1 cellular context compared by ENCODE assay signal in the genomic region with DNA sequence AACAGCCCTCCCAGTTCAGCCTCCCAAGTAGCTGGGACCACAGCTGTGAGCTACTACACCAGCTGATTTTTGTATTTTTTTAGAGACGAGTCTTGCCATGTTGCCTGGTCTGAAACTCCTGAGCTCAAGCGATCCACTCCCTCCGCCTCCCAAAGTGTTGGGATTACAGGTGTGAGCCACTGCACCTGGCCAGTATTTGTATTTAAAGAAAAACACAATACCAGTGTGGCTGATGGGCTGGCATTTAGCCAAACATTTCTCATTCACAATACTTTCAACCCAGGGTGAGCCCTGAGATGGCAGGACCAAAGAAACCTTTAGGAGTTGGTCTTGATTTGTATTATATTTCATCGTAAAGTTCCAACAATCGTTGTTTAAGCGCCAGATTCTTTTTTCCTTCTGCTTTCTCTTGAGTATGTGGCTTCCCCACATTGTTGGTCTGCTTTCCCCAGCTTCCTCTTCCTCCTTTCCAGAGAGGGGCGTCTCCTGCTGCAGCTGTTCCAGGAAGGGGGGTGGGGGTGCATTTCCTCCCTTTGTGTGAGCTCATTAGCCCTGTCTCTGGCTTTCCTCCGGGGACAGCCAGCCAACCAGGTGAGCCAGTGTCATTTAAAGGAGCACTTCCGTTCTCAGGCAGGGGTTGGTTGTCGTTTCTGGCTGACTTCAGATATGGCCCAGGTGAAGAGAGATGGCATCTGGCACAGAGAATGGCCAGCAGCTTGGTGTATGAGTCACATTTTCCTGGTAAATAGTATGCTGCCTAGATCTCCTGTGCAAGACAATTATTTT.
TF ChIP-seq lines count a peak whose summit lies in the region.

No MANE protein-coding gene starts in this region.

TF ChIP-seq in GM23338, 12 proteins besides CTCF, POLR2A, EP300 and RAD21 (continued from another document):
- TF ChIP-seq ZNF462 (CRISPR knock-in tag; IDR thresholded peaks at IDR 0.05) = no peak
- no peak for TF ChIP-seq ZNF331 (CRISPR knock-in tag; IDR thresholded peaks at IDR 0.05; ENCODE audit: low read depth)
